11 cellular contexts compared by ENCODE assay signal in the genomic region with DNA sequence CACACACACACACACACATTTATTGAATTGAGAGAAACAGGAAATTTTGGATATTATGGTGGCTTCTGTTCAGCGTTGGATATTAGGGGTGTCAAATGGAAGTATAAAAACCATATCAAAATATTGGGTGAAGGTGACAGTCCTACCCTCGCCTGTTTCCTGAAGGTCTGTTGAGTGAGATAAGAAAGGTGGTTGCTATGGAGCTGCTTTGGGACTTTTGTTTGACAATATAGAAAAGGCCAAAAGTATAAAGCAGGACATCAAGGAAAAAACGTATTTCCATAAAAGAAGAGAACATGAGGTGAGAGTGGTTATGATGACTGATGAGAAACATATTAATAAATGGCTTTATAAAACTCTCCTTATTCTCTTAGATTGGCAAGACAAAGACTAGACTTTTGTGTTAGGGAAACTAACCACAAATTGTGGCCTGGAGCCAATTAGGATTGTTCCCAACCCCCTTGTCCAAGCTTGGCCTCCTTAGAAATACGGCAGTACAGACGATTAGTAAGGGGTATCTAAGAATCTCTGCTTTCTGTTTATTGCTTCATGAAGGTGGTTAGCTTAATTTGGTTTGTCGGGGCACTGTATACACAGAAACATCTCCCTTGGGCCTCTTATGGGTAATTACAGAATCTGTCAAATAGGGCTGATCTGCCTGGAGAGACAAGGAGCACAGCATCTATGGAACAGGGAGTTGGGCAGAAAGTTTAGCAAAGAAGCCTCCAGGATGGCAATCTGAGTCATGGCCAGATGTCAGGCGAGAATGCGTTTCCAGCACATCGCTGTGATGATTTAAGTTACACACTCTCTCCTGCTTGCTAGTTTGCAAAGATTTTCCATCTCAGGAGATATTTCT.
A peak's percentile ranks its signal among the peaks of the same experiment; 100 is the strongest.
DNase-seq lines count a peak whose midpoint lies in the region; ATAC-seq and TF ChIP-seq lines count a peak whose summit lies in the region.
"Had no signal": no experiment of that assay in that cellular context is flagged by ENCODE, and none has a peak within 500 bp of the region (broad histone marks: within the 10 kb centered on the region; RNA-seq: fewer than 3 reads in every experiment).

No MANE protein-coding gene starts in this region.

- TF ChIP-seq CTCF in VCaP (conservative IDR thresholded peaks at IDR 0.05) (no peak), sigmoid colon (IDR thresholded peaks at IDR 0.05) (no peak)

- POLR2A ChIA-PET in activated CD4-positive, alpha-beta memory T cell treated with anti-CD3 and anti-CD28 coated beads for 36 hours (lab: Charles Lee), result no interaction called here

- 71% methylated on average over 9 of the region's 9 CpGs for WGBS in sigmoid colon, 2 donors

- H3K4me3 ChIP-seq in sigmoid colon, result no peak overlapping the region

- no peak overlapping the region for H3K27ac Mint-ChIP-seq in activated CD4-positive, alpha-beta memory T cell treated with anti-CD3 and anti-CD28 coated beads for 36 hours
- H3K27ac Mint-ChIP-seq: stimulated activated naive B cell treated with anti-CD40 and anti-IgM and Interleukin-4, amounts not matched to agents 10 μg/mL and 1 μg/mL and 100 μg/mL, for 72 hours had no signal

- H3K27ac ChIP-seq in VCaP, result peak overlapping the region; percentile 36; the same call in 1 of the 2 replicates
- peak overlapping the region; percentile 83 to 94 (median 86) for H3K27ac ChIP-seq in sigmoid colon

- H3K4me1 ChIP-seq in sigmoid colon, result peaks cover 0 to 57% (median 47%) of the 10 kb centered on the region in 4 donors

- H3K9me3 ChIP-seq in sigmoid colon, result no peaks in the 10 kb centered on the region

- no peak overlapping the region for H3K4me3 Mint-ChIP-seq in activated CD4-positive, alpha-beta memory T cell treated with anti-CD3 and anti-CD28 coated beads for 36 hours
- H3K4me3 Mint-ChIP-seq: stimulated activated naive B cell treated with anti-CD40 and anti-IgM and Interleukin-4, amounts not matched to agents 10 μg/mL and 1 μg/mL and 100 μg/mL, for 72 hours had no signal

- H3K36me3 Mint-ChIP-seq in activated CD4-positive, alpha-beta memory T cell treated with anti-CD3 and anti-CD28 coated beads for 36 hours, result no peaks in the 10 kb centered on the region
- H3K36me3 Mint-ChIP-seq: stimulated activated naive B cell treated with anti-CD40 and anti-IgM and Interleukin-4, amounts not matched to agents 10 μg/mL and 1 μg/mL and 100 μg/mL, for 72 hours had no signal

- TF ChIP-seq POLR2A in sigmoid colon (IDR thresholded peaks at IDR 0.05), result no peak

- peaks cover 27% of the 10 kb centered on the region for H3K27me3 Mint-ChIP-seq in activated CD4-positive, alpha-beta memory T cell treated with anti-CD3 and anti-CD28 coated beads for 36 hours

- H3K36me3 ChIP-seq in sigmoid colon, result no peaks in the 10 kb centered on the region

- peaks cover 6% of the 10 kb centered on the region for H3K4me1 Mint-ChIP-seq in activated CD4-positive, alpha-beta memory T cell treated with anti-CD3 and anti-CD28 coated beads for 36 hours (ENCODE audit: low read depth)

- no peaks in the 10 kb centered on the region for H3K9me3 Mint-ChIP-seq in activated CD4-positive, alpha-beta memory T cell treated with anti-CD3 and anti-CD28 coated beads for 36 hours

- no peak for TF ChIP-seq EP300 in sigmoid colon (IDR thresholded peaks at IDR 0.05)

- CTCF ChIA-PET in activated CD4-positive, alpha-beta memory T cell treated with anti-CD3 and anti-CD28 coated beads for 36 hours (lab: Charles Lee), result no interaction called here

- peak; percentile 52 for DNase-seq in ELF-1 (ENCODE audit: low read depth, low spot score)
- DNase-seq in fibroblast of the conjunctiva (ENCODE audit: low read depth), result peak; percentile 47
- peak; percentile 73 for DNase-seq in sigmoid colon
- no peak for DNase-seq in activated CD4-positive, alpha-beta memory T cell treated with anti-CD3 and anti-CD28 coated beads for 36 hours
- DNase-seq: NCI-H146; SHP77; stimulated activated naive B cell treated with anti-CD40 and anti-IgM and Interleukin-4, amounts not matched to agents 10 μg/mL and 1 μg/mL and 100 μg/mL, for 72 hours had no signal

- ATAC-seq in HG03159 (IDR thresholded peaks at IDR 0.05; ENCODE audit: unreplicated experiment) (no peak), HG03135 (IDR thresholded peaks at IDR 0.05; ENCODE audit: unreplicated experiment) (no peak), HG03520 (IDR thresholded peaks at IDR 0.05; ENCODE audit: unreplicated experiment) (no peak)
- ATAC-seq: stimulated activated naive B cell treated with anti-CD40 and anti-IgM and Interleukin-4, amounts not matched to agents 10 μg/mL and 1 μg/mL and 100 μg/mL, for 72 hours had no signal

- no peaks in the 10 kb centered on the region for H3K27me3 ChIP-seq in sigmoid colon

- intact Hi-C loops in sigmoid colon (cut with DNase I), result loop anchor here (10.0 kb wide), 1 partner anchor 227 kb away; no protein-coding TSS in a partner anchor
- intact Hi-C loops in activated CD4-positive, alpha-beta memory T cell treated with anti-CD3 and anti-CD28 coated beads for 36 hours (cut with micrococcal nuclease), result no loop called here
